Comparison of ENCODE assay signal across 8 cellular contexts in the genomic region with DNA sequence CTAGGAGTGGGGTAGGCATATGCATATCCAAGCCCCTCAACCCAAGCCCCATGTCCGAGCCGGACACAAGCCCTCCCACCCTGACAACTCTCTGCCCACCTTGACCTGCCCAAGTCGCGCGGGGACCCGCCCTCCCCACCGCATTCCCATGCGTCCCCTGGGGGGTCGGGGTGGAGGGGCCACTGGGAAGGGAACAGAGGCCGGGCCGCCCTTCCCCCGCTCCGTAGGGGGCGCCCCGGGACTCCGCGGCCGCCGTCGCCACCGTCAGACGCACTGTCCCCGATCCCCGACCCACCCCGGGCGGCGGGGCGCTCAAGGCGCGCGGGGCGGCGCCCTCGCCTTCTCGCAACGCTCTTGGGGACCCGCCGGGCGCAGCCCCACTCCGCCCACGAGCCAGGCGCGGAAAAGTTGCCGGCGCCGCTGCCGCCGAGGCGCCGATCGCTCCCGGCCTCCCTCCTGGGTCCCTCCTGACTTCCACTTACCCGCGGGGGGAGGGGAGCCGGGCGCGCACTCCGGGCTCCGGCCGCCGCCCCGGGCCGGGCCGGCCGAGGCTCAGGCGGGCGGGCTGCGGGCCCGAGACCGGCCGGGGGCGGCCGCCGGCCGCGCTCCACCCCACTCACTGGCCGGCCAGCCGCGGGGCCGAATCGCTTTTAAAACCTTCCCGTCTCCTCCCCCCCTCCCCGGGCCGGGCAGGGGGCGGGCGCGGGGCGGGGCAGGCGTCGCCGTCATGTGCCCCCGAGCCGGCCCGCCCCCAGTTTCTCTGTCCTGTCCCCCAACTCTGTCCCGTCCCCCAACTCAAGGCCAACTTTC. TPM values are rescaled to one million over a fixed set of nuclear protein-coding genes. Genes with fewer than 3 reads are reported as not detected.
A peak's percentile ranks its signal among the peaks of the same experiment; 100 is the strongest.
DNase-seq lines count a peak whose midpoint lies in the region; ATAC-seq and TF ChIP-seq lines count a peak whose summit lies in the region.

No MANE protein-coding gene starts in this region.

- H3K4me3 Mint-ChIP-seq in IgD-negative memory B cell, result peak overlapping the region; percentile 84 to 96 (median 92)

- TF ChIP-seq CTCF in VCaP (conservative IDR thresholded peaks at IDR 0.05), result peak; percentile 16; the same call in 1 of the 2 replicates
- no peak for TF ChIP-seq CTCF in kidney epithelial cell (IDR thresholded peaks at IDR 0.05; ENCODE audit: insufficient read depth, low read length, poor library complexity, severe bottlenecking)

- DNase-seq in GDM1 (lab: John Stamatoyannopoulos, UW) (peak; percentile 52), cerebellar cortex (ENCODE audit: low spot score) (peak; percentile 53), kidney epithelial cell (ENCODE audit: low read depth) (no peak), NCI-H187 (lab: John Stamatoyannopoulos, UW) (no peak)
- peak; percentile 62 for DNase-seq in stimulated activated CD4-positive, alpha-beta T cell treated with anti-CD3 and anti-CD28 coated beads, Interleukin-4, amount 100 ng/mL, for 1 hour

- H3K4me1 Mint-ChIP-seq in IgD-negative memory B cell, result peaks cover 26 to 34% (median 34%) of the 10 kb centered on the region in 3 donors

- no peak for ATAC-seq in GM19467 (IDR thresholded peaks at IDR 0.05; ENCODE audit: unreplicated experiment)

- peak overlapping the region; percentile 68; the same call in 1 of the 2 replicates for H3K27ac ChIP-seq in VCaP

- no peaks in the 10 kb centered on the region for H3K27me3 ChIP-seq in kidney epithelial cell (ENCODE audit: control insufficient read depth, insufficient read depth, low read length)

- no peaks in the 10 kb centered on the region for H3K36me3 ChIP-seq in kidney epithelial cell (ENCODE audit: control insufficient read depth, insufficient read depth, low read length)

- H3K36me3 Mint-ChIP-seq in IgD-negative memory B cell, result no peaks in the 10 kb centered on the region

- peak overlapping the region; percentile 97 for H3K4me3 ChIP-seq in kidney epithelial cell (ENCODE audit: low read depth, low read length)

- peak overlapping the region; percentile 96 to 99 (median 99) for H3K27ac Mint-ChIP-seq in IgD-negative memory B cell

- H3K27me3 Mint-ChIP-seq in IgD-negative memory B cell, result peaks cover 7% of the 10 kb centered on the region

- H3K9me3 Mint-ChIP-seq in IgD-negative memory B cell, result no peaks in the 10 kb centered on the region

RNA-seq across cellular contexts. Expression of gene NANOS3, which starts 34.4 kb away (rescaled TPM):
- polyA plus RNA-seq in IgD-negative memory B cell, result not detected
- 0.68 TPM in 1 of 2 replicates, not detected in the other for total RNA-seq in kidney epithelial cell

RNA-seq across cellular contexts. Expression of gene ZSWIM4, which starts 47.3 kb away (rescaled TPM):
- 1.2 TPM for polyA plus RNA-seq in IgD-negative memory B cell
- total RNA-seq in kidney epithelial cell, result 25.7 and 25.9 TPM in 2 replicates

Comparison
In these comparisons a context has a peak if more than half of its experiments do, and no peak if none do; other contexts are left out.
1. DNase-seq: peak in GDM1 (single experiment), cerebellar cortex (single experiment) and stimulated activated CD4-positive, alpha-beta T cell treated with anti-CD3 and anti-CD28 coated beads, Interleukin-4, amount 100 ng/mL, for 1 hour (single experiment); none in kidney epithelial cell (single experiment) and NCI-H187 (0 of 2).